1 cellular context compared by ENCODE assay signal in genomic region chr19:18662972-18663732, GRCh38.
TF ChIP-seq lines count a peak whose summit lies in the region.

No MANE protein-coding gene starts in this region.

TF ChIP-seq in IMR-90, 13 proteins besides CTCF, POLR2A, EP300 and RAD21:
- TF ChIP-seq MAFK (IDR thresholded peaks at IDR 0.05; ENCODE audit: low read depth, low read length): no peak
- TF ChIP-seq NFE2L2 (IDR thresholded peaks at IDR 0.05; ENCODE audit: low read depth, low read length): no peak
- TF ChIP-seq BHLHE40 (IDR thresholded peaks at IDR 0.05; ENCODE audit: low read depth, low read length): no peak
- no peak for TF ChIP-seq USF2 (IDR thresholded peaks at IDR 0.05; ENCODE audit: low read depth, low read length)
- TF ChIP-seq CEBPB (IDR thresholded peaks at IDR 0.05; ENCODE audit: low read depth, low read length): no peak
- TF ChIP-seq SMC3 (IDR thresholded peaks at IDR 0.05; ENCODE audit: low read depth, low read length): no peak
- TF ChIP-seq FOS (IDR thresholded peaks at IDR 0.05; ENCODE audit: low read depth, low read length): no peak
- TF ChIP-seq RCOR1 (IDR thresholded peaks at IDR 0.05; ENCODE audit: insufficient replicate concordance, low read length): no peak
- TF ChIP-seq RFX5 (IDR thresholded peaks at IDR 0.05; ENCODE audit: low read depth, low read length): no peak
- no peak for TF ChIP-seq CHD1 (IDR thresholded peaks at IDR 0.05; ENCODE audit: low read depth, low read length)
- TF ChIP-seq MXI1 (IDR thresholded peaks at IDR 0.05; ENCODE audit: borderline replicate concordance, low read depth, low read length): no peak
- no peak for TF ChIP-seq MAZ (IDR thresholded peaks at IDR 0.05; ENCODE audit: borderline replicate concordance, low read depth, low read length)
- TF ChIP-seq ELK1 (IDR thresholded peaks at IDR 0.05; ENCODE audit: borderline replicate concordance, low read depth, low read length): no peak
